In genomic region chr16:81077077-81077940, GRCh38 we compare ENCODE assay signal across 8 cellular contexts. TPM values are rescaled to one million over a fixed set of nuclear protein-coding genes. Genes with fewer than 3 reads are reported as not detected.
DNase-seq lines count a peak whose midpoint lies in the region; ATAC-seq, FAIRE-seq and TF ChIP-seq lines count a peak whose summit lies in the region.

Gene C16orf46, minus strand, starts transcription at chr16:81077238. Its CDS starts 13,283 bp downstream, at chr16:81063955.

- H3K36me3 ChIP-seq in SU-DHL-6 (ENCODE audit: low read length): no peaks in the 10 kb centered on the region
- H3K36me3 ChIP-seq in heart right ventricle: no peaks in the 10 kb centered on the region
- no peaks in the 10 kb centered on the region for H3K36me3 ChIP-seq in transverse colon

- peak within 1 kb of the TSS; percentile 78 for H3K4me3 ChIP-seq in SU-DHL-6 (ENCODE audit: insufficient read depth, low read length, poor library complexity, severe bottlenecking)
- H3K4me3 ChIP-seq in heart right ventricle: peak within 1 kb of the TSS; percentile 32 to 87 (median 73)
- H3K4me3 ChIP-seq in transverse colon: peak within 1 kb of the TSS; percentile 48 to 76 (median 66)

- WGBS in adipose tissue, 3 donors: 10 to 12% (median 12%) methylated on average over 58 of the region's 58 CpGs
- 12 to 14% methylated on average over 58 of the region's 58 CpGs for WGBS in heart right ventricle, 2 donors
- WGBS in transverse colon (ENCODE audit: low coverage in 1 of 2), 2 donors: 7 to 13% methylated on average over 3 to 52 of the region's 58 CpGs

- TF ChIP-seq POLR2A in GM12892 (IDR thresholded peaks at IDR 0.05; ENCODE audit: low read depth, low read length) (peak; percentile 81), transverse colon (IDR thresholded peaks at IDR 0.05) (peak; percentile 91)

- TF ChIP-seq CTCF in SU-DHL-6 (IDR thresholded peaks at IDR 0.05; ENCODE audit: insufficient read depth, low read length, poor library complexity, severe bottlenecking) (no peak), heart right ventricle (IDR thresholded peaks at IDR 0.05) (peak in 1 of 9 donors; percentile 3), transverse colon (IDR thresholded peaks at IDR 0.05) (peak in 1 of 5 experiments; percentile 16)

- peak; percentile 97 for ATAC-seq in HG02798 (IDR thresholded peaks at IDR 0.05; ENCODE audit: poor library complexity, unreplicated experiment)
- peak; percentile 98 to 100 (median 99) for ATAC-seq in heart right ventricle

- TF ChIP-seq EP300 in transverse colon (IDR thresholded peaks at IDR 0.05; ENCODE audit: low read depth): no peak

- peak within 1 kb of the TSS; percentile 66 for H3K9ac ChIP-seq in SU-DHL-6 (ENCODE audit: low read length)

- H3K9me3 ChIP-seq in SU-DHL-6 (ENCODE audit: insufficient read depth, low read length): no peaks in the 10 kb centered on the region
- no peaks in the 10 kb centered on the region for H3K9me3 ChIP-seq in heart right ventricle
- no peaks in the 10 kb centered on the region for H3K9me3 ChIP-seq in transverse colon

- in situ Hi-C loops in transverse colon (cut with MboI; ENCODE audit: low pct_ligation_motif_present in 1 of 4, low pct_unique_long_range_greater_than_20kb in 1 of 4, low sequenced_read_pairs in 3 of 4): no loop called here

- peaks cover 0 to 13% (median 5%) of the 10 kb centered on the region in 9 donors for H3K4me1 ChIP-seq in heart right ventricle
- H3K4me1 ChIP-seq in transverse colon: peaks cover 0 to 10% (median 5%) of the 10 kb centered on the region in 4 donors

- H3K4me2 ChIP-seq in SU-DHL-6 (ENCODE audit: low read depth, low read length, poor library complexity, severe bottlenecking): peak within 1 kb of the TSS; percentile 90

- H3K27ac ChIP-seq in SU-DHL-6 (ENCODE audit: low read depth, low read length): peak within 1 kb of the TSS; percentile 55
- peak within 1 kb of the TSS; percentile 97 for H3K27ac ChIP-seq in adipose tissue (ENCODE audit: low read depth, low read length)
- peak within 1 kb of the TSS; percentile 65 to 99 (median 96) for H3K27ac ChIP-seq in heart right ventricle
- H3K27ac ChIP-seq in transverse colon: peak within 1 kb of the TSS; percentile 92 to 97 (median 95)

- FAIRE-seq in GM12892 (lab: Jason Lieb, UNC): peak; percentile 99

- H3K27me3 ChIP-seq in SU-DHL-6 (ENCODE audit: low read length) (no peaks in the 10 kb centered on the region), heart right ventricle (no peaks in the 10 kb centered on the region), transverse colon (no peaks in the 10 kb centered on the region)

- peak; percentile 93 for DNase-seq in GM12892 (ENCODE audit: insufficient read length)
- DNase-seq in NCI-H1417 treated with DMSO at 0.1 percent for 48 hours (lab: John Stamatoyannopoulos, UW): peak; percentile 70
- DNase-seq in heart right ventricle: peak; percentile 97 to 98
- peak; percentile 95 for DNase-seq in pons (ENCODE audit: low spot score)
- DNase-seq in transverse colon: peak; percentile 99

- H4K20me1 ChIP-seq in SU-DHL-6 (ENCODE audit: low read depth, low read length): no peaks in the 10 kb centered on the region

- H3K79me2 ChIP-seq in SU-DHL-6 (ENCODE audit: insufficient read depth, low read length): no peaks in the 10 kb centered on the region

- no peaks in the 10 kb centered on the region for H3K9me2 ChIP-seq in SU-DHL-6 (replicated peaks; ENCODE audit: insufficient read depth, low read length)

- intact Hi-C loops in heart right ventricle (cut with DNase I): loop anchor here in 6 of 10 donors (1.0 to 5.0 kb wide), 7 partner anchors 19 to 71 kb away; partner anchors contain the start of genes ATMIN (in 5 of the 6), CMC2 (in 3 of the 6), GCSH (in 3 of the 6) and CENPN (in 2 of the 6)
- intact Hi-C loops in transverse colon (cut with DNase I; ENCODE audit: low total_unique reads): loop anchor here (5.0 kb wide), 1 partner anchor 40 kb away; the partner anchor contains the start of gene ATMIN

- peaks cover 8% of the 10 kb centered on the region; the same call in 1 of the 2 replicates for H3F3A ChIP-seq in SU-DHL-6 (ENCODE audit: insufficient read depth)

- peak within 1 kb of the TSS; percentile 96 for H2AFZ ChIP-seq in SU-DHL-6 (ENCODE audit: low read depth, low read length, severe bottlenecking)

RNA-seq across cellular contexts. Expression of gene C16orf46, which starts in this region (rescaled TPM):
- polyA plus RNA-seq in GM12892 (2012; ENCODE audit: missing spikeins): 0.32 TPM
- polyA plus RNA-seq in adipose tissue: under 1 TPM; 0.46 to 0.94 (median 0.67) TPM
- total RNA-seq in heart right ventricle: 1 to 10 TPM in 1 of 10 donors, under 1 TPM in 7, not detected in 2; 0.19 to 2.0 (median 0.47) TPM
- under 1 TPM in 1 of 2 donors, not detected in 1; 0.78 TPM for polyA plus RNA-seq in heart right ventricle
- 1 to 10 TPM in 1 of 4 donors, under 1 TPM in 1, not detected in 2; 0.32 to 5.6 TPM for total RNA-seq in transverse colon

Comparison
In these comparisons a context has a peak if more than half of its experiments do, and no peak if none do; other contexts are left out.
1. Peak in every context shown above with its lines: DNase-seq, ATAC-seq, H3K4me3 ChIP-seq and H3K27ac ChIP-seq.